Comparison of ENCODE assay signal across 18 cellular contexts in the genomic region with DNA sequence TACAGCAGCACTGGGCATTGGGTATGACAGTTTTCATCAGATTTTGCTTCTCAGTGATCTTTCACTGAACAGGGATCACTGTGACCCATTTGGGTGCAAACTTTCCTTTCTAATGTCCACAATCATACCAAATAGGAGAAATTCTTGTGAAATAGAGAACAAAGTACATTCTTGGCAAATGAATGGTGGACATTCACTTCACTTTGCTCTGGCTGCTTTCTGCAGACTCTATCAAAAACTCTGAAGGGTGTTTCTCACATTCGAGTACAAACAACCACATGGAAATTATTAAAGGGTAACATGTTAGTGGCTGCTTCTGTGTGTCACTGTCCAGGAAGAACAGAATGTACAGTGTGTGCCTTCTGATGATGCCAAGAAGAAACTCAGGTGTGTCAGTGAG.
"Had no signal": no experiment of that assay in that cellular context is flagged by ENCODE, and none has a peak within 500 bp of the region (broad histone marks: within the 10 kb centered on the region; RNA-seq: fewer than 3 reads in every experiment).

No MANE protein-coding gene starts in this region.

- DNase-seq: activated CD4-positive, alpha-beta T cell treated with anti-CD3 and anti-CD28 coated beads for 36 hours; activated CD8-positive, alpha-beta memory T cell treated with anti-CD3 and anti-CD28 coated beads for 24 hours; activated naive CD8-positive, alpha-beta T cell treated with anti-CD3 and anti-CD28 coated beads, Interleukin-2, amount 10 ng/mL, durations not matched to agents 7 days and 5 days; anterior cingulate cortex; erythroblast; hippocampal formation; left lung; mesenchymal stem cell; naive thymus-derived CD8-positive, alpha-beta T cell; stimulated activated CD4-positive, alpha-beta T cell treated with anti-CD3 and anti-CD28 coated beads, Interleukin-4, amount 100 ng/mL, for 4 hours; stimulated activated CD8-positive, alpha-beta memory T cell treated with anti-CD3 and anti-CD28 coated beads, Interleukin-4, amount 100 ng/mL, for 48 hours; stimulated activated naive CD8-positive, alpha-beta T cell treated with anti-CD3 and anti-CD28 coated beads, Interleukin-15, Interleukin-2, amounts not matched to agents 100 U/mL and 50 U/mL, for 24 hours; T-helper 17 cell; upper lobe of left lung had no signal

- H3K4me1 ChIP-seq: left lung, upper lobe of left lung had no signal

- FAIRE-seq: bronchial epithelial cell, colon, keratinocyte had no signal

- ATAC-seq: activated CD4-positive, alpha-beta T cell treated with anti-CD3 and anti-CD28 coated beads for 36 hours; left lung; naive thymus-derived CD8-positive, alpha-beta T cell; stimulated activated naive CD8-positive, alpha-beta T cell treated with anti-CD3 and anti-CD28 coated beads, Interleukin-15, Interleukin-2, amounts not matched to agents 100 U/mL and 50 U/mL, for 24 hours; T-helper 17 cell had no signal

- H3K4me3 ChIP-seq: left lung, smooth muscle cell, upper lobe of left lung had no signal

- H3K27me3 ChIP-seq: left lung, upper lobe of left lung had no signal

- H3K27ac ChIP-seq: left lung, upper lobe of left lung had no signal

- H3K9me3 ChIP-seq: left lung, upper lobe of left lung had no signal
